8 cellular contexts compared by ENCODE assay signal in genomic region chr11:118359295-118359958, GRCh38. TPM values are rescaled to one million over a fixed set of nuclear protein-coding genes. Genes with fewer than 3 reads are reported as not detected.
A peak's percentile ranks its signal among the peaks of the same experiment; 100 is the strongest.
DNase-seq lines count a peak whose midpoint lies in the region; ATAC-seq and TF ChIP-seq lines count a peak whose summit lies in the region.

TSS of gene UBE4A (plus strand) at chr11:118359600. CDS start at chr11:118365081, 5,481 bp downstream.

- peak within 1 kb of the TSS; percentile 92 for H2AFZ ChIP-seq in PC-3 (ENCODE audit: low read length)

- H3K9me2 ChIP-seq in PC-3 (replicated peaks; ENCODE audit: low read length), result no peaks in the 10 kb centered on the region

- ATAC-seq in GM21515 (IDR thresholded peaks at IDR 0.05; ENCODE audit: unreplicated experiment) (peak; percentile 93), PC-3 (peak; percentile 95)

- H3F3A ChIP-seq in PC-3 (ENCODE audit: low read length, unreplicated experiment), result no peaks in the 10 kb centered on the region

- H3K4me3 ChIP-seq in PC-3 (ENCODE audit: low read length) (peak within 1 kb of the TSS; percentile 94), epithelial cell of proximal tubule (ENCODE audit: low read depth, low read length) (peak within 1 kb of the TSS; percentile 98)

- peaks cover 21% of the 10 kb centered on the region for H3K27me3 Mint-ChIP-seq in Calu3 (ENCODE audit: unreplicated experiment)

- H3K36me3 ChIP-seq in PC-3 (ENCODE audit: low read depth, low read length), result peaks cover 2% of the 10 kb centered on the region; the same call in 1 of the 2 replicates

- H3K79me2 ChIP-seq in PC-3 (ENCODE audit: low read length), result peaks cover 43% of the 10 kb centered on the region

- BruUV-seq in Calu3 (replicated peaks; lab: Mats Ljungman, UMichigan) (no TSS peak), PC-3 (replicated peaks; lab: Mats Ljungman, UMichigan) (no TSS peak)

- TF ChIP-seq EP300 in Ishikawa (IDR thresholded peaks at IDR 0.05; ENCODE audit: borderline replicate concordance), result no peak

- peak; percentile 87 for DNase-seq in Calu3
- peak; percentile 96 for DNase-seq in PC-3
- peak; percentile 96 for DNase-seq in activated T-cell treated with anti-CD3 and anti-CD28 coated beads for 48 hours (ENCODE audit: low read depth)
- peak; percentile 45 for DNase-seq in epithelial cell of proximal tubule (ENCODE audit: low read depth)
- DNase-seq in mucosa of gallbladder (ENCODE audit: low spot score), result peak; percentile 97
- DNase-seq in stimulated activated CD8-positive, alpha-beta memory T cell treated with anti-CD3 and anti-CD28 coated beads, Interleukin-4, amount 100 ng/mL, for 4 hours (ENCODE audit: low read depth in 2 of 2, low spot score in 1 of 2), result peak; percentile 97 to 99

- peak within 1 kb of the TSS; percentile 100 for H3K4me2 ChIP-seq in PC-3 (ENCODE audit: low read length)

- H3K9me3 ChIP-seq in PC-3 (ENCODE audit: low read length), result no peaks in the 10 kb centered on the region

- H3K27ac ChIP-seq in PC-3 (ENCODE audit: low read length), result no peak within 1 kb of the TSS

- H3K27ac Mint-ChIP-seq in Calu3 (ENCODE audit: unreplicated experiment), result peak within 1 kb of the TSS; percentile 98

- H3K9me3 Mint-ChIP-seq in Calu3 (ENCODE audit: low read depth, unreplicated experiment), result no peaks in the 10 kb centered on the region

- POLR2A ChIA-PET in PC-3 (lab: Charles Lee; ENCODE audit: unreplicated experiment), result no interaction called here

- peak within 1 kb of the TSS; percentile 89 for H3K9ac ChIP-seq in PC-3 (ENCODE audit: low read length)

- TF ChIP-seq RAD21 in Ishikawa (IDR thresholded peaks at IDR 0.05; ENCODE audit: low read depth), result no peak

- no peaks in the 10 kb centered on the region for H4K20me1 ChIP-seq in PC-3 (ENCODE audit: low read length)

- H3K4me1 Mint-ChIP-seq in Calu3 (ENCODE audit: low read depth, unreplicated experiment), result peaks cover 15% of the 10 kb centered on the region

- H3K4me1 ChIP-seq in PC-3 (ENCODE audit: insufficient read depth, low read length), result peaks cover 4% of the 10 kb centered on the region

- H3K4me3 Mint-ChIP-seq in Calu3 (ENCODE audit: low read depth, unreplicated experiment), result peak within 1 kb of the TSS; percentile 85

- no peaks in the 10 kb centered on the region for H3K27me3 ChIP-seq in PC-3 (ENCODE audit: low read length)

- intact Hi-C loops in Calu3 (cut with micrococcal nuclease; ENCODE audit: unreplicated experiment) (no loop called here), PC-3 (cut with micrococcal nuclease) (no loop called here)

- CTCF ChIA-PET in Calu3 (lab: Charles Lee), result interaction anchor here (0.6 kb wide), 1 partner anchor 785 kb away, joined by 3 read pairs; no protein-coding TSS in a partner anchor
- CTCF ChIA-PET in PC-3 (lab: Charles Lee), result interaction anchor here (0.6 kb wide), 1 partner anchor 8 kb away, joined by 3 read pairs; no protein-coding TSS in a partner anchor

- H3K36me3 Mint-ChIP-seq in Calu3 (ENCODE audit: insufficient read depth, unreplicated experiment), result peaks cover 15% of the 10 kb centered on the region

- TF ChIP-seq CTCF in Calu3 (IDR thresholded peaks at IDR 0.05; ENCODE audit: unreplicated experiment) (no peak), PC-3 (conservative IDR thresholded peaks at IDR 0.05; ENCODE audit: low read depth, low read length) (no peak), epithelial cell of proximal tubule (conservative IDR thresholded peaks at IDR 0.05; ENCODE audit: low read depth, low read length) (no peak)

TF ChIP-seq in Ishikawa, 13 proteins besides CTCF, POLR2A, EP300 and RAD21:
- TF ChIP-seq ZBTB7A (IDR thresholded peaks at IDR 0.05; ENCODE audit: low read depth) (no peak), TAF1 (IDR thresholded peaks at IDR 0.05; ENCODE audit: low read depth) (peak; percentile 64; the same call in 1 of the 2 replicates), FOXM1 (IDR thresholded peaks at IDR 0.05; ENCODE audit: borderline replicate concordance, low read depth) (no peak), USF1 (IDR thresholded peaks at IDR 0.05) (peak; percentile 38; the same call in 1 of the 2 replicates), REST (IDR thresholded peaks at IDR 0.05; ENCODE audit: low read depth) (no peak), MAX (IDR thresholded peaks at IDR 0.05) (peak; percentile 80), NFIC (IDR thresholded peaks at IDR 0.05) (no peak), EGR1 (IDR thresholded peaks at IDR 0.05) (no peak; the same call in 1 of the 2 replicates), TEAD4 (IDR thresholded peaks at IDR 0.05) (peak; percentile 58), CREB1 (IDR thresholded peaks at IDR 0.05; ENCODE audit: low read depth) (peak; percentile 98), YY1 (IDR thresholded peaks at IDR 0.05; ENCODE audit: low read depth) (0 out of 2 replicates have a peak, but pooled peaks have one; percentile 37), TCF12 (IDR thresholded peaks at IDR 0.05; ENCODE audit: low read depth) (peak; percentile 55; the same call in 1 of the 2 replicates), CEBPB (IDR thresholded peaks at IDR 0.05) (no peak)
TF ChIP-seq in Ishikawa: peak in this region for 7.

RNA-seq across cellular contexts. Expression of gene UBE4A, which starts in this region (rescaled TPM):
- total RNA-seq in Calu3 (2022) (28.8 and 30.8 TPM in 2 replicates), PC-3 (2014; rRNA removed) (51.7 and 56.4 TPM in 2 replicates), epithelial cell of proximal tubule (27.3 and 39.3 TPM in 2 replicates), mucosa of gallbladder (38.0 TPM)

Comparison
In these comparisons a context has a peak if more than half of its experiments do, and no peak if none do; other contexts are left out.
1. DNase-seq: peak in every context shown above with its lines; median percentile 98 in stimulated activated CD8-positive, alpha-beta memory T cell treated with anti-CD3 and anti-CD28 coated beads, Interleukin-4, amount 100 ng/mL, for 4 hours; 97 in mucosa of gallbladder; 96 in PC-3; 96 in activated T-cell treated with anti-CD3 and anti-CD28 coated beads for 48 hours; 87 in Calu3; 45 in epithelial cell of proximal tubule.